Comparison of ENCODE assay signal across 16 cellular contexts in genomic region chr2:227865281-227865680, GRCh38. TPM values are rescaled to one million over a fixed set of nuclear protein-coding genes. Genes with fewer than 3 reads are reported as not detected.
DNase-seq lines count a peak whose midpoint lies in the region; ATAC-seq and TF ChIP-seq lines count a peak whose summit lies in the region.
"Had no signal": no experiment of that assay in that cellular context is flagged by ENCODE, and none has a peak within 500 bp of the region (broad histone marks: within the 10 kb centered on the region; RNA-seq: fewer than 3 reads in every experiment).

No MANE protein-coding gene starts in this region.

- H3K9me3 ChIP-seq in IMR-90 (ENCODE audit: control insufficient read depth, insufficient read depth, low read length): no peaks in the 10 kb centered on the region
- H3K9me3 ChIP-seq in RWPE2 (ENCODE audit: severe bottlenecking): no peaks in the 10 kb centered on the region
- H3K9me3 ChIP-seq in hepatocyte (ENCODE audit: low read depth): no peaks in the 10 kb centered on the region
- H3K9me3 ChIP-seq: BLaER1, Caco-2 had no signal

- H3K56ac ChIP-seq in IMR-90 (ENCODE audit: extremely low read depth, insufficient read depth, low read length): no peak overlapping the region

- intact Hi-C loops in IMR-90 (cut with micrococcal nuclease): no loop called here

- no peak overlapping the region for H3K9ac ChIP-seq in IMR-90 (ENCODE audit: low read depth, low read length)
- H3K9ac ChIP-seq: BLaER1, GM23248 had no signal

- H4K5ac ChIP-seq in IMR-90 (ENCODE audit: low read depth, low read length): no peak overlapping the region

- H3K14ac ChIP-seq in IMR-90 (replicated peaks; ENCODE audit: low read depth, low read length): no peak overlapping the region

- H4K91ac ChIP-seq in IMR-90 (ENCODE audit: insufficient read depth, low read depth, low read length): no peak overlapping the region

- POLR2A ChIA-PET in IMR-90 (lab: Charles Lee; ENCODE audit: unreplicated experiment): no interaction called here

- no peak overlapping the region for H3K4me3 ChIP-seq in IMR-90 (ENCODE audit: insufficient read depth, low read depth, low read length)
- no peak overlapping the region for H3K4me3 ChIP-seq in RWPE2 (ENCODE audit: severe bottlenecking)
- H3K4me3 ChIP-seq in hepatocyte: no peak overlapping the region
- H3K4me3 ChIP-seq: BLaER1 had no signal

- no peak for ATAC-seq in IMR-90 (ENCODE audit: low read depth)
- ATAC-seq in RWPE2 (ENCODE audit: low read depth): no peak
- ATAC-seq in GM21447 (IDR thresholded peaks at IDR 0.05; ENCODE audit: unreplicated experiment): no peak

- BruUV-seq in IMR-90 (replicated peaks; lab: Mats Ljungman, UMichigan): no TSS peak

- no peak overlapping the region for H2AK9ac ChIP-seq in IMR-90 (replicated peaks; ENCODE audit: low read depth, low read length, poor library complexity)

- H3K4me1 ChIP-seq in IMR-90 (ENCODE audit: control insufficient read depth, insufficient read depth, low read length) (peaks cover 10% of the 10 kb centered on the region), RWPE2 (ENCODE audit: insufficient read depth, poor library complexity, severe bottlenecking) (peaks cover 25% of the 10 kb centered on the region), hepatocyte (ENCODE audit: insufficient read depth) (peaks cover 16% of the 10 kb centered on the region)
- H3K4me1 ChIP-seq: BLaER1 had no signal

- H2BK20ac ChIP-seq in IMR-90 (ENCODE audit: low read depth, low read length): no peak overlapping the region

- TF ChIP-seq POLR2A in IMR-90 (IDR thresholded peaks at IDR 0.05; ENCODE audit: low read depth, low read length): no peak

- dilution Hi-C loops in IMR-90 (cut with HindIII; ENCODE audit: low sequenced_read_pairs, unreplicated experiment): no loop called here

- H2BK5ac ChIP-seq in IMR-90 (ENCODE audit: low read depth, low read length, poor library complexity, severe bottlenecking): no peak overlapping the region

- TF ChIP-seq CTCF in IMR-90 (conservative IDR thresholded peaks at IDR 0.05; ENCODE audit: low read depth, low read length) (no peak), RWPE2 (IDR thresholded peaks at IDR 0.05; ENCODE audit: poor library complexity, severe bottlenecking) (no peak), hepatocyte (IDR thresholded peaks at IDR 0.05; ENCODE audit: poor library complexity) (no peak)

- WGBS in IMR-90 (ENCODE audit: extremely low coverage in 2 of 2, insufficient read length in 1 of 2), 2 experiments: 73% methylated on average over 3 of the region's 5 CpGs; no CpG with 5 or more reads in 1 of the 2 experiments
- WGBS in hepatocyte (ENCODE audit: low lambda C conversion rate, missing lambda C conversion rate): 92% methylated on average over 5 of the region's 5 CpGs

- no peaks in the 10 kb centered on the region for H3K27me3 ChIP-seq in IMR-90 (ENCODE audit: control insufficient read depth, insufficient read depth, low read length)
- H3K27me3 ChIP-seq in RWPE2 (ENCODE audit: insufficient read depth, poor library complexity, severe bottlenecking): no peaks in the 10 kb centered on the region
- no peaks in the 10 kb centered on the region for H3K27me3 ChIP-seq in hepatocyte
- H3K27me3 ChIP-seq: BLaER1 had no signal

- no peak for TF ChIP-seq RAD21 in IMR-90 (IDR thresholded peaks at IDR 0.05; ENCODE audit: low read length)

- H3K23ac ChIP-seq in IMR-90 (ENCODE audit: low read depth, low read length): no peak overlapping the region

- no peak overlapping the region for H4K8ac ChIP-seq in IMR-90 (ENCODE audit: low read depth in 2 of 2, low read length in 2 of 2)

- CTCF ChIA-PET in IMR-90 (lab: Yijun Ruan, JAX): no interaction called here

- H2BK120ac ChIP-seq in IMR-90 (ENCODE audit: low read depth, low read length): no peak overlapping the region

- H3K27ac ChIP-seq in IMR-90 (ENCODE audit: insufficient read depth, low read length) (no peak overlapping the region), RWPE2 (ENCODE audit: poor library complexity, severe bottlenecking) (peak overlapping the region; percentile 90), hepatocyte (peak overlapping the region; percentile 80)
- H3K27ac ChIP-seq: BLaER1, HL-60 had no signal

- no peaks in the 10 kb centered on the region for H3K9me2 ChIP-seq in hepatocyte (replicated peaks; ENCODE audit: insufficient read depth)

- H3K18ac ChIP-seq in IMR-90 (ENCODE audit: low read depth, low read length): no peak overlapping the region

- H3K4ac ChIP-seq in IMR-90 (ENCODE audit: low read depth, low read length): no peak overlapping the region

- H3K9me1 ChIP-seq in IMR-90 (ENCODE audit: insufficient read depth, low read length): peaks cover 13% of the 10 kb centered on the region; the same call in 1 of the 2 replicates

- H2AFZ ChIP-seq in IMR-90 (replicated peaks; ENCODE audit: low read length, poor library complexity) (no peak overlapping the region), hepatocyte (no peak overlapping the region)

- H3K79me1 ChIP-seq in IMR-90 (ENCODE audit: low read depth in 1 of 2, low read length in 2 of 2): no peaks in the 10 kb centered on the region

- no peaks in the 10 kb centered on the region for H4K20me1 ChIP-seq in IMR-90 (ENCODE audit: insufficient read depth, low read length)
- H4K20me1 ChIP-seq in hepatocyte (ENCODE audit: insufficient read depth, poor library complexity, severe bottlenecking): no peaks in the 10 kb centered on the region
- H4K20me1 ChIP-seq: BLaER1 had no signal

- no peaks in the 10 kb centered on the region for H3K79me2 ChIP-seq in hepatocyte

- H3K36me3 ChIP-seq in IMR-90 (ENCODE audit: control insufficient read depth, insufficient read depth, low read length) (no peaks in the 10 kb centered on the region), RWPE2 (ENCODE audit: low read depth) (no peaks in the 10 kb centered on the region), hepatocyte (replicated peaks; ENCODE audit: insufficient read depth, low read depth) (no peaks in the 10 kb centered on the region)
- H3K36me3 ChIP-seq: BLaER1 had no signal

- H3K4me2 ChIP-seq in IMR-90 (ENCODE audit: low read depth, low read length) (no peak overlapping the region), hepatocyte (no peak overlapping the region)
- H3K4me2 ChIP-seq: BLaER1 had no signal

- peak overlapping the region; percentile 59; the same call in 1 of the 2 replicates for H2AK5ac ChIP-seq in IMR-90 (ENCODE audit: low read depth, low read length)

- in situ Hi-C loops in IMR-90 (cut with MboI; ENCODE audit: low sequenced_read_pairs): no loop called here

- H2BK15ac ChIP-seq in IMR-90 (ENCODE audit: low read depth, low read length): no peak overlapping the region

- DNase-seq in IMR-90 (no peak), RWPE2 (ENCODE audit: low spot score) (no peak), hepatocyte (ENCODE audit: low spot score) (no peak), superior temporal gyrus (ENCODE audit: extremely low spot score) (no peak), NOMO-1 (lab: John Stamatoyannopoulos, UW; ENCODE audit: unreplicated experiment in 2 of 2) (no peak)
- DNase-seq in activated CD4-positive, alpha-beta T cell treated with anti-CD3 and anti-CD28 coated beads, Interleukin-2, amount 50 U/mL, for 48 hours: no peak
- DNase-seq: AML-193; Caco-2; CD8-positive, alpha-beta memory T cell; DND-41; GDM1; GM23248 had no signal

TF ChIP-seq in IMR-90, 13 proteins besides CTCF, POLR2A, EP300 and RAD21:
- TF ChIP-seq NFE2L2 (IDR thresholded peaks at IDR 0.05; ENCODE audit: low read depth, low read length): no peak
- no peak for TF ChIP-seq ELK1 (IDR thresholded peaks at IDR 0.05; ENCODE audit: borderline replicate concordance, low read depth, low read length)
- TF ChIP-seq BHLHE40 (IDR thresholded peaks at IDR 0.05; ENCODE audit: low read depth, low read length): no peak
- TF ChIP-seq RFX5 (IDR thresholded peaks at IDR 0.05; ENCODE audit: low read depth, low read length): no peak
- no peak for TF ChIP-seq MAFK (IDR thresholded peaks at IDR 0.05; ENCODE audit: low read depth, low read length)
- no peak for TF ChIP-seq MXI1 (IDR thresholded peaks at IDR 0.05; ENCODE audit: borderline replicate concordance, low read depth, low read length)
- no peak for TF ChIP-seq MAZ (IDR thresholded peaks at IDR 0.05; ENCODE audit: borderline replicate concordance, low read depth, low read length)
- no peak for TF ChIP-seq CHD1 (IDR thresholded peaks at IDR 0.05; ENCODE audit: low read depth, low read length)
- no peak for TF ChIP-seq RCOR1 (IDR thresholded peaks at IDR 0.05; ENCODE audit: insufficient replicate concordance, low read length)
- no peak for TF ChIP-seq SMC3 (IDR thresholded peaks at IDR 0.05; ENCODE audit: low read depth, low read length)

RNA-seq across cellular contexts. Expression of gene DAW1, which starts 6.2 kb away (rescaled TPM):
- total RNA-seq in IMR-90 (2012; rRNA removed) (1.4 TPM in 2 replicates), hepatocyte (0.23 and 0.68 TPM in 2 replicates)
- polyA plus RNA-seq in IMR-90 (2012; rRNA removed) (0.86 and 0.93 TPM in 2 replicates), hepatocyte (0.63 and 0.88 TPM in 2 replicates)
- 0.15 and 0.22 TPM in 2 replicates for polyA plus RNA-seq in IMR-90 (2012; cell fraction: cytosol; rRNA removed)
- polyA plus RNA-seq in IMR-90 (2012; cell fraction: nucleus; rRNA removed; ENCODE audit: low replicate concordance): 0.15 and 0.83 TPM in 2 replicates
- total RNA-seq: CD8-positive, alpha-beta memory T cell had no signal
- polyA plus RNA-seq: CD8-positive, alpha-beta memory T cell had no signal

RNA-seq across cellular contexts. Expression of gene CCL20, which starts 51.6 kb away (rescaled TPM):
- total RNA-seq in IMR-90 (2012; rRNA removed) (not detected in 2 replicates), hepatocyte (70.2 and 112 TPM in 2 replicates)
- polyA plus RNA-seq in IMR-90 (2012; rRNA removed) (not detected in 2 replicates), hepatocyte (80.0 and 112 TPM in 2 replicates)
- polyA plus RNA-seq in IMR-90 (2012; cell fraction: cytosol; rRNA removed): not detected in 2 replicates
- not detected in 2 replicates for polyA plus RNA-seq in IMR-90 (2012; cell fraction: nucleus; rRNA removed; ENCODE audit: low replicate concordance)
- total RNA-seq: A673, GM23248 had no signal
- polyA plus RNA-seq: GM23248 had no signal

Comparison
In these comparisons a context has a peak if more than half of its experiments do, and no peak if none do; other contexts are left out.
1. RNA of gene CCL20, which starts 51.6 kb away (total RNA-seq): 70.2 to 112 TPM in hepatocyte; not detected in IMR-90; every median in the first group is over 10 times any median in the second.